In genomic region chr19:35169226-35169995, GRCh38 we compare ENCODE assay signal across 17 cellular contexts. TPM values are rescaled to one million over a fixed set of nuclear protein-coding genes. Genes with fewer than 3 reads are reported as not detected.
DNase-seq lines count a peak whose midpoint lies in the region; ATAC-seq and TF ChIP-seq lines count a peak whose summit lies in the region.
"Had no signal": no experiment of that assay in that cellular context is flagged by ENCODE, and none has a peak within 500 bp of the region (broad histone marks: within the 10 kb centered on the region; RNA-seq: fewer than 3 reads in every experiment).

No MANE protein-coding gene starts in this region.

- H3K4me1 Mint-ChIP-seq in activated CD8-positive, alpha-beta T cell treated with anti-CD3 and anti-CD28 coated beads, Interleukin-2, amount 10 ng/mL, durations not matched to agents 7 days and 5 days (ENCODE audit: low read depth) = peaks cover 58% of the 10 kb centered on the region
- H3K4me1 Mint-ChIP-seq in endodermal cell = no peaks in the 10 kb centered on the region
- peaks cover 46% of the 10 kb centered on the region for H3K4me1 Mint-ChIP-seq in stimulated activated effector memory CD8-positive, alpha-beta T cell treated with anti-CD3 and anti-CD28 coated beads, Interleukin-12 subunit alpha, Interleukin-12 subunit beta, amount 100 ng/mL, for 72 hours

- intact Hi-C loops in gastrocnemius medialis (cut with DNase I; ENCODE audit: low total_unique reads) = no loop called here

- no peak overlapping the region for H3K9ac ChIP-seq in endodermal cell (ENCODE audit: extremely low read depth, low read length, poor library complexity, severe bottlenecking)

- in situ Hi-C loops in gastrocnemius medialis (cut with MboI; ENCODE audit: low sequenced_read_pairs in 4 of 4) = no loop called here

- H3K27ac Mint-ChIP-seq in activated CD8-positive, alpha-beta T cell treated with anti-CD3 and anti-CD28 coated beads, Interleukin-2, amount 10 ng/mL, durations not matched to agents 7 days and 5 days = peak overlapping the region; percentile 75
- H3K27ac Mint-ChIP-seq in endodermal cell = no peak overlapping the region
- peak overlapping the region; percentile 73 for H3K27ac Mint-ChIP-seq in stimulated activated effector memory CD8-positive, alpha-beta T cell treated with anti-CD3 and anti-CD28 coated beads, Interleukin-12 subunit alpha, Interleukin-12 subunit beta, amount 100 ng/mL, for 72 hours

- no peaks in the 10 kb centered on the region for H3K27me3 Mint-ChIP-seq in activated CD8-positive, alpha-beta T cell treated with anti-CD3 and anti-CD28 coated beads, Interleukin-2, amount 10 ng/mL, durations not matched to agents 7 days and 5 days (ENCODE audit: low read depth)
- H3K27me3 Mint-ChIP-seq in endodermal cell (ENCODE audit: insufficient read depth) = no peaks in the 10 kb centered on the region

- no peaks in the 10 kb centered on the region for H3K27me3 ChIP-seq in endodermal cell (ENCODE audit: control insufficient read depth, insufficient read depth, low read length, poor library complexity, severe bottlenecking)
- no peaks in the 10 kb centered on the region for H3K27me3 ChIP-seq in gastrocnemius medialis

- TF ChIP-seq CTCF in endodermal cell (conservative IDR thresholded peaks at IDR 0.05) (no peak), gastrocnemius medialis (IDR thresholded peaks at IDR 0.05 in 4 of 5, conservative IDR thresholded peaks at IDR 0.05 in 1 of 5) (no peak)

- WGBS in endodermal cell (ENCODE audit: insufficient coverage in 1 of 2, insufficient read length in 1 of 2), 2 experiments = 87% methylated on average over 13 to 18 of the region's 18 CpGs

- H3K36me3 ChIP-seq in endodermal cell (ENCODE audit: control insufficient read depth, insufficient read depth, low read length) (no peaks in the 10 kb centered on the region), gastrocnemius medialis (peaks cover 0 to 17% of the 10 kb centered on the region in 2 donors)

- peaks cover 86% of the 10 kb centered on the region for H3K36me3 Mint-ChIP-seq in activated CD8-positive, alpha-beta T cell treated with anti-CD3 and anti-CD28 coated beads, Interleukin-2, amount 10 ng/mL, durations not matched to agents 7 days and 5 days (ENCODE audit: low read depth)
- H3K36me3 Mint-ChIP-seq in endodermal cell (ENCODE audit: low read depth) = peaks cover 29% of the 10 kb centered on the region
- peaks cover 78% of the 10 kb centered on the region for H3K36me3 Mint-ChIP-seq in stimulated activated effector memory CD8-positive, alpha-beta T cell treated with anti-CD3 and anti-CD28 coated beads, Interleukin-12 subunit alpha, Interleukin-12 subunit beta, amount 100 ng/mL, for 72 hours

- TF ChIP-seq POLR2A in gastrocnemius medialis (IDR thresholded peaks at IDR 0.05) = no peak

- peaks cover 27% of the 10 kb centered on the region for H3K9me3 ChIP-seq in endodermal cell (ENCODE audit: control insufficient read depth, low read length)
- no peaks in the 10 kb centered on the region for H3K9me3 ChIP-seq in gastrocnemius medialis

- H3K27ac ChIP-seq in endodermal cell (ENCODE audit: low read depth, low read length) (no peak overlapping the region), gastrocnemius medialis (no peak overlapping the region)
- H3K27ac ChIP-seq: HL-60, thoracic aorta had no signal

- POLR2A ChIA-PET in activated CD8-positive, alpha-beta T cell treated with anti-CD3 and anti-CD28 coated beads, Interleukin-2, amount 10 ng/mL, durations not matched to agents 7 days and 5 days (lab: Charles Lee) = interaction anchor here (1.2 to 1.9 kb wide), 3 partner anchors 8 to 12 kb away, joined by 3 to 6 read pairs (median 4); no protein-coding TSS in a partner anchor

- H3K4me3 ChIP-seq in endodermal cell (ENCODE audit: low read length) (no peak overlapping the region), gastrocnemius medialis (no peak overlapping the region)
- H3K4me3 ChIP-seq: smooth muscle cell, thoracic aorta had no signal

- H3K4me1 ChIP-seq in endodermal cell (ENCODE audit: control insufficient read depth, insufficient read depth, low read length) (no peaks in the 10 kb centered on the region), gastrocnemius medialis (no peaks in the 10 kb centered on the region)

- CTCF ChIA-PET in activated CD8-positive, alpha-beta T cell treated with anti-CD3 and anti-CD28 coated beads, Interleukin-2, amount 10 ng/mL, durations not matched to agents 7 days and 5 days (lab: Charles Lee) = interaction anchor here (1.4 kb wide), 2 partner anchors 47 to 48 kb away, joined by 3 to 4 read pairs; no protein-coding TSS in a partner anchor

- peak; percentile 53 for DNase-seq in activated CD8-positive, alpha-beta memory T cell treated with anti-CD3 and anti-CD28 coated beads for 24 hours
- DNase-seq in activated CD8-positive, alpha-beta memory T cell treated with anti-CD3 and anti-CD28 coated beads, Interleukin-2, amount 50 U/mL, for 4 hours = no peak
- no peak for DNase-seq in activated CD8-positive, alpha-beta T cell treated with anti-CD3 and anti-CD28 coated beads, Interleukin-2, amount 10 ng/mL, durations not matched to agents 7 days and 5 days
- peak; percentile 7 for DNase-seq in endodermal cell
- DNase-seq in stimulated activated effector memory CD8-positive, alpha-beta T cell treated with anti-CD3 and anti-CD28 coated beads, Interleukin-12 subunit alpha, Interleukin-12 subunit beta, amount 100 ng/mL, for 72 hours (ENCODE audit: low spot score in 2 of 2) = peak in 1 of 2 donors; percentile 42
- no peak for DNase-seq in gastrocnemius medialis
- no peak for DNase-seq in NCI-H226
- DNase-seq: dermis blood vessel endothelial cell, NCI-H2029, occipital lobe had no signal

- peaks cover 10% of the 10 kb centered on the region for H3K9me3 Mint-ChIP-seq in activated CD8-positive, alpha-beta T cell treated with anti-CD3 and anti-CD28 coated beads, Interleukin-2, amount 10 ng/mL, durations not matched to agents 7 days and 5 days (ENCODE audit: insufficient read depth)
- peaks cover 23% of the 10 kb centered on the region for H3K9me3 Mint-ChIP-seq in endodermal cell
- H3K9me3 Mint-ChIP-seq in stimulated activated effector memory CD8-positive, alpha-beta T cell treated with anti-CD3 and anti-CD28 coated beads, Interleukin-12 subunit alpha, Interleukin-12 subunit beta, amount 100 ng/mL, for 72 hours = peaks cover 6% of the 10 kb centered on the region

- ATAC-seq in activated CD8-positive, alpha-beta T cell treated with anti-CD3 and anti-CD28 coated beads, Interleukin-2, amount 10 ng/mL, durations not matched to agents 7 days and 5 days = no peak
- ATAC-seq in stimulated activated effector memory CD8-positive, alpha-beta T cell treated with anti-CD3 and anti-CD28 coated beads, Interleukin-12 subunit alpha, Interleukin-12 subunit beta, amount 100 ng/mL, for 72 hours = peak; percentile 48
- no peak for ATAC-seq in gastrocnemius medialis
- ATAC-seq in GM18858 (IDR thresholded peaks at IDR 0.05; ENCODE audit: unreplicated experiment) = no peak

- no peak overlapping the region for H3K4me3 Mint-ChIP-seq in activated CD8-positive, alpha-beta T cell treated with anti-CD3 and anti-CD28 coated beads, Interleukin-2, amount 10 ng/mL, durations not matched to agents 7 days and 5 days
- no peak overlapping the region for H3K4me3 Mint-ChIP-seq in endodermal cell
- H3K4me3 Mint-ChIP-seq in stimulated activated effector memory CD8-positive, alpha-beta T cell treated with anti-CD3 and anti-CD28 coated beads, Interleukin-12 subunit alpha, Interleukin-12 subunit beta, amount 100 ng/mL, for 72 hours = no peak overlapping the region

RNA-seq across cellular contexts. Expression of gene FXYD5, which starts 14.9 kb away (rescaled TPM):
- 100 to 1,000 TPM; 338 to 384 TPM for total RNA-seq in activated CD8-positive, alpha-beta T cell treated with anti-CD3 and anti-CD28 coated beads, Interleukin-2, amount 10 ng/mL, durations not matched to agents 7 days and 5 days
- 10 to 100 TPM; 24.0 to 29.6 TPM for total RNA-seq in endodermal cell
- 36.6 TPM for polyA plus RNA-seq in endodermal cell (2013, experiment 1 of 2)
- polyA plus RNA-seq in endodermal cell (2013, experiment 2 of 2) = 27.4 TPM
- 10 to 100 TPM in 3 of 4 donors, 1 to 10 TPM in 1; 5.2 to 23.3 (median 14.3) TPM for total RNA-seq in gastrocnemius medialis
- total RNA-seq: occipital lobe had no signal

RNA-seq across cellular contexts. Expression of gene FXYD7, which starts 26.4 kb away (rescaled TPM):
- 1 to 10 TPM; 4.1 to 5.2 TPM for total RNA-seq in activated CD8-positive, alpha-beta T cell treated with anti-CD3 and anti-CD28 coated beads, Interleukin-2, amount 10 ng/mL, durations not matched to agents 7 days and 5 days
- total RNA-seq in endodermal cell (1 to 10 TPM in 1 of 2 donors, not detected in 1; 1.1 TPM), gastrocnemius medialis (under 1 TPM in 1 of 4 donors, not detected in 3; 0.40 TPM)
- 8.2 TPM for polyA plus RNA-seq in endodermal cell (2013, experiment 1 of 2)
- 5.4 TPM for polyA plus RNA-seq in endodermal cell (2013, experiment 2 of 2)
- total RNA-seq: dermis blood vessel endothelial cell, lung microvascular endothelial cell, RPMI7951, smooth muscle cell, thoracic aorta had no signal
- polyA plus RNA-seq: smooth muscle cell had no signal

RNA-seq across cellular contexts. Expression of gene FXYD1, which starts 30.8 kb away (rescaled TPM):
- 1 to 10 TPM; 1.3 to 1.4 TPM for total RNA-seq in activated CD8-positive, alpha-beta T cell treated with anti-CD3 and anti-CD28 coated beads, Interleukin-2, amount 10 ng/mL, durations not matched to agents 7 days and 5 days
- total RNA-seq in endodermal cell (under 1 TPM in 1 of 2 donors, not detected in 1; 0.75 TPM), gastrocnemius medialis (100 to 1,000 TPM; 215 to 235 (median 225) TPM)
- 2.1 TPM for polyA plus RNA-seq in endodermal cell (2013, experiment 1 of 2)
- 5.6 TPM for polyA plus RNA-seq in endodermal cell (2013, experiment 2 of 2)
- total RNA-seq: A673, dermis blood vessel endothelial cell, lung microvascular endothelial cell, occipital lobe, RPMI7951 had no signal

RNA-seq across cellular contexts. Expression of gene LGI4, which starts 34.6 kb away (rescaled TPM):
- under 1 TPM; 0.13 TPM for total RNA-seq in activated CD8-positive, alpha-beta T cell treated with anti-CD3 and anti-CD28 coated beads, Interleukin-2, amount 10 ng/mL, durations not matched to agents 7 days and 5 days
- total RNA-seq in endodermal cell (under 1 TPM; 0.27 to 0.37 TPM), gastrocnemius medialis (10 to 100 TPM; 16.1 to 31.5 (median 27.2) TPM)
- polyA plus RNA-seq in endodermal cell (2013, experiment 1 of 2) = 8.4 TPM
- polyA plus RNA-seq in endodermal cell (2013, experiment 2 of 2) = 7.0 TPM
- total RNA-seq: A673, lung microvascular endothelial cell had no signal

RNA-seq across cellular contexts. Expression of gene FXYD3, which starts 53.8 kb away (rescaled TPM):
- total RNA-seq in activated CD8-positive, alpha-beta T cell treated with anti-CD3 and anti-CD28 coated beads, Interleukin-2, amount 10 ng/mL, durations not matched to agents 7 days and 5 days = not detected
- total RNA-seq in endodermal cell (not detected), gastrocnemius medialis (10 to 100 TPM in 1 of 4 donors, under 1 TPM in 1, not detected in 2; 0.26 to 13.4 TPM)
- polyA plus RNA-seq in endodermal cell (2013, experiment 1 of 2) = not detected
- 0.99 TPM for polyA plus RNA-seq in endodermal cell (2013, experiment 2 of 2)
- total RNA-seq: A673, lung microvascular endothelial cell, occipital lobe had no signal

Comparison
In these comparisons a context has a peak if more than half of its experiments do, and no peak if none do; other contexts are left out.
1. DNase-seq: peak in activated CD8-positive, alpha-beta memory T cell treated with anti-CD3 and anti-CD28 coated beads for 24 hours (single experiment) and endodermal cell (single experiment); none in activated CD8-positive, alpha-beta memory T cell treated with anti-CD3 and anti-CD28 coated beads, Interleukin-2, amount 50 U/mL, for 4 hours (single experiment), activated CD8-positive, alpha-beta T cell treated with anti-CD3 and anti-CD28 coated beads, Interleukin-2, amount 10 ng/mL, durations not matched to agents 7 days and 5 days (single experiment), gastrocnemius medialis (0 of 2) and NCI-H226 (single experiment).
2. RNA of gene FXYD5, which starts 14.9 kb away (total RNA-seq): 338 to 384 TPM in activated CD8-positive, alpha-beta T cell treated with anti-CD3 and anti-CD28 coated beads, Interleukin-2, amount 10 ng/mL, durations not matched to agents 7 days and 5 days; 24.0 to 29.6 TPM in endodermal cell and 5.2 to 23.3 TPM in gastrocnemius medialis; every median in the first group is over 10 times any median in the second.
3. RNA of gene FXYD1, which starts 30.8 kb away (total RNA-seq): 215 to 235 TPM in gastrocnemius medialis; 1.3 to 1.4 TPM in activated CD8-positive, alpha-beta T cell treated with anti-CD3 and anti-CD28 coated beads, Interleukin-2, amount 10 ng/mL, durations not matched to agents 7 days and 5 days and 0.75 TPM in endodermal cell; every median in the first group is over 10 times any median in the second.